Comparison of ENCODE assay signal across 10 cellular contexts in genomic region chr12:104751594-104751993, GRCh38.
DNase-seq lines count a peak whose midpoint lies in the region; ATAC-seq and TF ChIP-seq lines count a peak whose summit lies in the region.
"Had no signal": no experiment of that assay in that cellular context is flagged by ENCODE, and none has a peak within 500 bp of the region (broad histone marks: within the 10 kb centered on the region; RNA-seq: fewer than 3 reads in every experiment).

No MANE protein-coding gene starts in this region.

- POLR2A ChIA-PET in Caco-2 (lab: Charles Lee), result no interaction called here

- H3K27ac Mint-ChIP-seq in stimulated activated memory B cell treated with anti-CD40 and anti-IgM and Interleukin-4, amounts not matched to agents 10 μg/mL and 1 μg/mL and 100 μg/mL, for 72 hours, result peak overlapping the region; percentile 68
- H3K27ac Mint-ChIP-seq in Caco-2 (ENCODE audit: unreplicated experiment), result no peak overlapping the region
- H3K27ac Mint-ChIP-seq: mesothelial cell of epicardium had no signal

- no peaks in the 10 kb centered on the region for H3K27me3 Mint-ChIP-seq in stimulated activated memory B cell treated with anti-CD40 and anti-IgM and Interleukin-4, amounts not matched to agents 10 μg/mL and 1 μg/mL and 100 μg/mL, for 72 hours
- H3K27me3 Mint-ChIP-seq in Caco-2 (ENCODE audit: insufficient read depth, unreplicated experiment), result no peaks in the 10 kb centered on the region

- DNase-seq in DMS79 treated with DMSO at 0.1 percent for 48 hours (lab: John Stamatoyannopoulos, UW) (no peak), NCI-H510A (lab: John Stamatoyannopoulos, UW) (no peak), Caco-2 (no peak)
- DNase-seq: foreskin fibroblast; stimulated activated CD4-positive, alpha-beta T cell treated with anti-CD3 and anti-CD28 coated beads, Interleukin-12 subunit alpha, Interleukin-12 subunit beta, amount 100 ng/mL, for 4 hours had no signal

- H3K27me3 ChIP-seq in Caco-2 (replicated peaks; ENCODE audit: control insufficient read depth, insufficient read depth, low read length), result no peaks in the 10 kb centered on the region

- no peak overlapping the region for H3K4me3 Mint-ChIP-seq in stimulated activated memory B cell treated with anti-CD40 and anti-IgM and Interleukin-4, amounts not matched to agents 10 μg/mL and 1 μg/mL and 100 μg/mL, for 72 hours
- no peak overlapping the region for H3K4me3 Mint-ChIP-seq in Caco-2 (ENCODE audit: unreplicated experiment)
- H3K4me3 Mint-ChIP-seq: mesothelial cell of epicardium had no signal

- intact Hi-C loops in Caco-2 (cut with micrococcal nuclease; ENCODE audit: unreplicated experiment), result no loop called here

- no peaks in the 10 kb centered on the region for H3K9me3 Mint-ChIP-seq in stimulated activated memory B cell treated with anti-CD40 and anti-IgM and Interleukin-4, amounts not matched to agents 10 μg/mL and 1 μg/mL and 100 μg/mL, for 72 hours
- H3K9me3 Mint-ChIP-seq in Caco-2 (ENCODE audit: unreplicated experiment), result no peaks in the 10 kb centered on the region
- H3K9me3 Mint-ChIP-seq: mesothelial cell of epicardium had no signal

- no TSS peak for BruUV-seq in Caco-2 (replicated peaks; lab: Mats Ljungman, UMichigan)

- H3K4me1 Mint-ChIP-seq in stimulated activated memory B cell treated with anti-CD40 and anti-IgM and Interleukin-4, amounts not matched to agents 10 μg/mL and 1 μg/mL and 100 μg/mL, for 72 hours, result peaks cover 76% of the 10 kb centered on the region
- no peaks in the 10 kb centered on the region for H3K4me1 Mint-ChIP-seq in Caco-2 (ENCODE audit: low read depth, unreplicated experiment)

- H3K4me3 ChIP-seq in Caco-2 (ENCODE audit: low read depth, low read length), result no peak overlapping the region

- H3K36me3 Mint-ChIP-seq in stimulated activated memory B cell treated with anti-CD40 and anti-IgM and Interleukin-4, amounts not matched to agents 10 μg/mL and 1 μg/mL and 100 μg/mL, for 72 hours, result peaks cover 29% of the 10 kb centered on the region
- H3K36me3 Mint-ChIP-seq in Caco-2 (ENCODE audit: insufficient read depth, unreplicated experiment), result no peaks in the 10 kb centered on the region
- H3K36me3 Mint-ChIP-seq: mesothelial cell of epicardium had no signal

- TF ChIP-seq CTCF in Caco-2 (IDR thresholded peaks at IDR 0.05; ENCODE audit: insufficient read depth in 1 of 2, low read depth in 1 of 2, low read length in 1 of 2, severe bottlenecking in 1 of 2, unreplicated experiment in 1 of 2), result no peak

- no peaks in the 10 kb centered on the region for H3K4me1 ChIP-seq in Caco-2

- peak; percentile 59 for ATAC-seq in GM19035 (IDR thresholded peaks at IDR 0.05; ENCODE audit: unreplicated experiment)
- peak; percentile 60 for ATAC-seq in HG02610 (IDR thresholded peaks at IDR 0.05; ENCODE audit: unreplicated experiment)
- peak; percentile 58 for ATAC-seq in HG03469 (IDR thresholded peaks at IDR 0.05; ENCODE audit: unreplicated experiment)
- ATAC-seq in stimulated activated memory B cell treated with anti-CD40 and anti-IgM and Interleukin-4, amounts not matched to agents 10 μg/mL and 1 μg/mL and 100 μg/mL, for 72 hours, result peak; percentile 94

- CTCF ChIA-PET in Caco-2 (lab: Charles Lee), result no interaction called here

- no peaks in the 10 kb centered on the region for H3K9me3 ChIP-seq in Caco-2

- no peaks in the 10 kb centered on the region for H3K36me3 ChIP-seq in Caco-2 (ENCODE audit: control insufficient read depth, insufficient read depth, low read length)
